In genomic region chr9:16832101-16832500, GRCh38 we compare ENCODE assay signal across 9 cellular contexts. TPM values are rescaled to one million over a fixed set of nuclear protein-coding genes. Genes with fewer than 3 reads are reported as not detected.
"Had no signal": no experiment of that assay in that cellular context is flagged by ENCODE, and none has a peak within 500 bp of the region (broad histone marks: within the 10 kb centered on the region; RNA-seq: fewer than 3 reads in every experiment).

No MANE protein-coding gene starts in this region.

- H3K9ac ChIP-seq: GM23248 had no signal

- H3K27ac Mint-ChIP-seq: HFFc6, IgD-negative memory B cell had no signal

- DNase-seq: GM23248, GOT3, H7, HFFc6, KBM-7 had no signal

- H3K4me3 ChIP-seq: GM23248, HAP-1 had no signal

- H3K36me3 ChIP-seq: HAP-1 had no signal

- H3K9me3 Mint-ChIP-seq: HFFc6 had no signal

- H3K27me3 Mint-ChIP-seq: IgD-negative memory B cell had no signal

- H3K4me1 Mint-ChIP-seq: IgD-negative memory B cell had no signal

- H3K27ac ChIP-seq: GM23248 had no signal

- H3K4me3 Mint-ChIP-seq: HFFc6, IgD-negative memory B cell had no signal

- H3K36me3 Mint-ChIP-seq: IgD-negative memory B cell had no signal

- ATAC-seq: HCT116 had no signal

- H3K9me3 ChIP-seq: HAP-1 had no signal

RNA-seq across cellular contexts. Expression of gene BNC2, which starts 38.4 kb away (rescaled TPM):
- total RNA-seq: HT-29 had no signal
